Comparison of ENCODE assay signal across 1 cellular context in the genomic region with DNA sequence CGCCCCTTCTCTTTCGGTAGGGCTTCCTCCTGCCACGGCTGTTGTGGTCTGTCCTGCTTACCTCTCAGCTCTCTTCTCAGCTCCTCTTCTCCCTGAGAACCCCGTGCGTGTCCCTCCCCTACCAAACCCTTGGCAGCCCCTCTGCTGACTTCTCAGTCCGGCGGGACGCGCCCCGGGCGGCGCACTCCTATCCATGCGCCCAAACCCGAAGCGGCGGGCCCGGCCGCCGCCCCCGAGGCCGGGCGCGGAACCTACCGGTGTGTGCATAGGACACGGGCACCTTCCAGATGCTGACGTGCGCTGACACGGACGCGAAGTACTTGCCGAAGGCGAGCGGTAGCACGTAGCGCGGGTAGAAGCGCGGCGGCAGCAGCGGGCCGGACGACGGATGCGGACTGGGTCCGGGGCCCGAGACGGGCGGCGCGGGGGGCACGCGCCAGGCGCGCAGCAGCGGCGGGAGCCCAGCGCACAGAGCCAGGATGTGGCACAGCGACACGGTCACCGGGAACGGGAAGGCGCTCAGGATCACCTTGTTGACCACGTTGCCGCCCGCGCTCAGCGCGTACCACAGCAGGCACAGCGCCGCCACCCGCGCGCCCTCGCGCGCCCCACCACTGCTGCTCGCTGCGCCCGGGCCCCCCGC.
A peak's percentile ranks its signal among the peaks of the same experiment; 100 is the strongest.
TF ChIP-seq lines count a peak whose summit lies in the region.

No MANE protein-coding gene starts in this region.

TF ChIP-seq in HEK293, 187 proteins besides CTCF, POLR2A, EP300 and RAD21 (continued from another document):
- TF ChIP-seq, protein P1, sequence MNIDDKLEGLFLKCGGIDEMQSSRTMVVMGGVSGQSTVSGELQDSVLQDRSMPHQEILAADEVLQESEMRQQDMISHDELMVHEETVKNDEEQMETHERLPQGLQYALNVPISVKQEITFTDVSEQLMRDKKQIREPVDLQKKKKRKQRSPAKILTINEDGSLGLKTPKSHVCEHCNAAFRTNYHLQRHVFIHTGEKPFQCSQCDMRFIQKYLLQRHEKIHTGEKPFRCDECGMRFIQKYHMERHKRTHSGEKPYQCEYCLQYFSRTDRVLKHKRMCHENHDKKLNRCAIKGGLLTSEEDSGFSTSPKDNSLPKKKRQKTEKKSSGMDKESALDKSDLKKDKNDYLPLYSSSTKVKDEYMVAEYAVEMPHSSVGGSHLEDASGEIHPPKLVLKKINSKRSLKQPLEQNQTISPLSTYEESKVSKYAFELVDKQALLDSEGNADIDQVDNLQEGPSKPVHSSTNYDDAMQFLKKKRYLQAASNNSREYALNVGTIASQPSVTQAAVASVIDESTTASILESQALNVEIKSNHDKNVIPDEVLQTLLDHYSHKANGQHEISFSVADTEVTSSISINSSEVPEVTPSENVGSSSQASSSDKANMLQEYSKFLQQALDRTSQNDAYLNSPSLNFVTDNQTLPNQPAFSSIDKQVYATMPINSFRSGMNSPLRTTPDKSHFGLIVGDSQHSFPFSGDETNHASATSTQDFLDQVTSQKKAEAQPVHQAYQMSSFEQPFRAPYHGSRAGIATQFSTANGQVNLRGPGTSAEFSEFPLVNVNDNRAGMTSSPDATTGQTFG (tag by site-specific recombination; IDR thresholded peaks at IDR 0.05; ENCODE audit: borderline replicate concordance): no peak
- no peak for TF ChIP-seq MYNN (tag by site-specific recombination; IDR thresholded peaks at IDR 0.05; ENCODE audit: borderline replicate concordance)
- TF ChIP-seq ZNF23 (tag by site-specific recombination; IDR thresholded peaks at IDR 0.05; ENCODE audit: borderline replicate concordance): no peak
- TF ChIP-seq ZFP3 (tag by site-specific recombination; IDR thresholded peaks at IDR 0.05; ENCODE audit: low read depth): peak; percentile 95
- TF ChIP-seq ZNF335 (tag by site-specific recombination; conservative IDR thresholded peaks at IDR 0.05): no peak
- 0 out of 2 replicates have a peak, but pooled peaks have one; percentile 76 for TF ChIP-seq HOXC10 (CRISPR knock-in tag; IDR thresholded peaks at IDR 0.05)
- TF ChIP-seq, protein P2, sequence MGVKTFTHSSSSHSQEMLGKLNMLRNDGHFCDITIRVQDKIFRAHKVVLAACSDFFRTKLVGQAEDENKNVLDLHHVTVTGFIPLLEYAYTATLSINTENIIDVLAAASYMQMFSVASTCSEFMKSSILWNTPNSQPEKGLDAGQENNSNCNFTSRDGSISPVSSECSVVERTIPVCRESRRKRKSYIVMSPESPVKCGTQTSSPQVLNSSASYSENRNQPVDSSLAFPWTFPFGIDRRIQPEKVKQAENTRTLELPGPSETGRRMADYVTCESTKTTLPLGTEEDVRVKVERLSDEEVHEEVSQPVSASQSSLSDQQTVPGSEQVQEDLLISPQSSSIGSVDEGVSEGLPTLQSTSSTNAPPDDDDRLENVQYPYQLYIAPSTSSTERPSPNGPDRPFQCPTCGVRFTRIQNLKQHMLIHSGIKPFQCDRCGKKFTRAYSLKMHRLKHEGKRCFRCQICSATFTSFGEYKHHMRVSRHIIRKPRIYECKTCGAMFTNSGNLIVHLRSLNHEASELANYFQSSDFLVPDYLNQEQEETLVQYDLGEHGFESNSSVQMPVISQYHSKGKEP (tag by site-specific recombination; IDR thresholded peaks at IDR 0.05): no peak
- TF ChIP-seq, protein P3, sequence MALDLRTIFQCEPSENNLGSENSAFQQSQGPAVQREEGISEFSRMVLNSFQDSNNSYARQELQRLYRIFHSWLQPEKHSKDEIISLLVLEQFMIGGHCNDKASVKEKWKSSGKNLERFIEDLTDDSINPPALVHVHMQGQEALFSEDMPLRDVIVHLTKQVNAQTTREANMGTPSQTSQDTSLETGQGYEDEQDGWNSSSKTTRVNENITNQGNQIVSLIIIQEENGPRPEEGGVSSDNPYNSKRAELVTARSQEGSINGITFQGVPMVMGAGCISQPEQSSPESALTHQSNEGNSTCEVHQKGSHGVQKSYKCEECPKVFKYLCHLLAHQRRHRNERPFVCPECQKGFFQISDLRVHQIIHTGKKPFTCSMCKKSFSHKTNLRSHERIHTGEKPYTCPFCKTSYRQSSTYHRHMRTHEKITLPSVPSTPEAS (tag by site-specific recombination; IDR thresholded peaks at IDR 0.05): no peak
- TF ChIP-seq, protein P4, sequence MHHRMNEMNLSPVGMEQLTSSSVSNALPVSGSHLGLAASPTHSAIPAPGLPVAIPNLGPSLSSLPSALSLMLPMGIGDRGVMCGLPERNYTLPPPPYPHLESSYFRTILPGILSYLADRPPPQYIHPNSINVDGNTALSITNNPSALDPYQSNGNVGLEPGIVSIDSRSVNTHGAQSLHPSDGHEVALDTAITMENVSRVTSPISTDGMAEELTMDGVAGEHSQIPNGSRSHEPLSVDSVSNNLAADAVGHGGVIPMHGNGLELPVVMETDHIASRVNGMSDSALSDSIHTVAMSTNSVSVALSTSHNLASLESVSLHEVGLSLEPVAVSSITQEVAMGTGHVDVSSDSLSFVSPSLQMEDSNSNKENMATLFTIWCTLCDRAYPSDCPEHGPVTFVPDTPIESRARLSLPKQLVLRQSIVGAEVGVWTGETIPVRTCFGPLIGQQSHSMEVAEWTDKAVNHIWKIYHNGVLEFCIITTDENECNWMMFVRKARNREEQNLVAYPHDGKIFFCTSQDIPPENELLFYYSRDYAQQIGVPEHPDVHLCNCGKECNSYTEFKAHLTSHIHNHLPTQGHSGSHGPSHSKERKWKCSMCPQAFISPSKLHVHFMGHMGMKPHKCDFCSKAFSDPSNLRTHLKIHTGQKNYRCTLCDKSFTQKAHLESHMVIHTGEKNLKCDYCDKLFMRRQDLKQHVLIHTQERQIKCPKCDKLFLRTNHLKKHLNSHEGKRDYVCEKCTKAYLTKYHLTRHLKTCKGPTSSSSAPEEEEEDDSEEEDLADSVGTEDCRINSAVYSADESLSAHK (tag by site-specific recombination; IDR thresholded peaks at IDR 0.05): no peak
- TF ChIP-seq ZNF292 (tag by site-specific recombination; IDR thresholded peaks at IDR 0.05; ENCODE audit: borderline replicate concordance, low read depth): no peak
- TF ChIP-seq ZNF175 (tag by site-specific recombination; IDR thresholded peaks at IDR 0.05): no peak
